Comparison of ENCODE assay signal across 8 cellular contexts in the genomic region with DNA sequence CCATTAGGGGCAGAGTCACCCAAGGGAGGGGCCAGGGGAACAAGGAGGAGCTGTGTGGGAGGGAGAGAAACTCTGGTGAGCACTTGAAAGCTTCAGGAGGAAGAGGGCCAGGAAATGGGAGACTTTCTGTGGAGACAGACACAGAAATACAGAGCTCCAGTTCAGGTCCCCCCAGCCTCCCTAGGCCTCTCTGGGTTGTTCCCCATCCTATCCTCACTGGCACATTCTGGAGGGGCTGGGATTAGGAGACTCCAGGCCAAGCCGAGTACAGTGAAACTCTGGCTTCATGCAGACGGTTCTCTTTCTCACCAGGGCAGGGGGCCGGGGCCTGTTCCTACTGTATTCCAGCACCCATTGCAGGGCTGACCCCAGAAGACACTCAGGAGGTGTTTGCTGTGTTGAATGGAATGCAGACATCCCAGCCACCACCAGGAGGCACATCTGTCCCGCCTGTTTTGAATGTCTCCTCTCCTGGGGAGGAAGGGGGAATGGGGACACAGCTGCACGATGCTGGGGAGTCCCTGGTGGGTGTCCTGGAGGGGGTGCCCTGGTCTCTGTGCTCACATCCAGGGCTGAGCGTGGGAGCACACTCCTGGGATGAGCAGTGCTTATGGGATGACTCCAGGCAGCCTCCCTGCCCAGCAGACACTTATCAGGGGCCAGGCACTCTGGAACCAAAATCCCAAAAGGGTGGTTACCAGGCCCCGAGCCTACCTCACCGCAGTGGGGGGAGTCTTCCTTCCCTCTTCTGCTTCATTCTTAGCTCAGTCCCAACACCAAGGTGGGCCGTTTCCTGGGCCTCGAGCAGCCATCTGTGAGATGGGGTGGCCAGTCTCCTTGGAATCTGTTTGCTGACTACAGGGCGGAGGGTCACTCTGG. TPM values are rescaled to one million over a fixed set of nuclear protein-coding genes. Genes with fewer than 3 reads are reported as not detected.
A peak's percentile ranks its signal among the peaks of the same experiment; 100 is the strongest.
DNase-seq lines count a peak whose midpoint lies in the region; ATAC-seq and TF ChIP-seq lines count a peak whose summit lies in the region.

No MANE protein-coding gene starts in this region.

- H3K4me3 Mint-ChIP-seq in stimulated activated naive CD8-positive, alpha-beta T cell treated with anti-CD3 and anti-CD28 coated beads, Interleukin-15, amount 100 ng/mL, for 72 hours = no peak overlapping the region
- no peak overlapping the region for H3K4me3 Mint-ChIP-seq in activated T-cell treated with anti-CD3 and anti-CD28 coated beads, Interleukin-2, amount 50 U/mL, for 24 hours

- H3K4me3 ChIP-seq in WERI-Rb-1 (ENCODE audit: low read depth, low read length) = no peak overlapping the region
- no peak overlapping the region for H3K4me3 ChIP-seq in upper lobe of right lung

- H3K27ac ChIP-seq in WERI-Rb-1 (no peak overlapping the region), upper lobe of right lung (no peak overlapping the region)

- H3K27me3 Mint-ChIP-seq in stimulated activated naive CD8-positive, alpha-beta T cell treated with anti-CD3 and anti-CD28 coated beads, Interleukin-15, amount 100 ng/mL, for 72 hours = peaks cover 8% of the 10 kb centered on the region
- H3K27me3 Mint-ChIP-seq in activated T-cell treated with anti-CD3 and anti-CD28 coated beads, Interleukin-2, amount 50 U/mL, for 24 hours = peaks cover 12% of the 10 kb centered on the region

- H3K4me1 Mint-ChIP-seq in stimulated activated naive CD8-positive, alpha-beta T cell treated with anti-CD3 and anti-CD28 coated beads, Interleukin-15, amount 100 ng/mL, for 72 hours = no peaks in the 10 kb centered on the region
- H3K4me1 Mint-ChIP-seq in activated T-cell treated with anti-CD3 and anti-CD28 coated beads, Interleukin-2, amount 50 U/mL, for 24 hours (ENCODE audit: low read depth) = no peaks in the 10 kb centered on the region

- H3K36me3 ChIP-seq in WERI-Rb-1 (no peaks in the 10 kb centered on the region), upper lobe of right lung (no peaks in the 10 kb centered on the region)

- no peak overlapping the region for H3K27ac Mint-ChIP-seq in stimulated activated naive CD8-positive, alpha-beta T cell treated with anti-CD3 and anti-CD28 coated beads, Interleukin-15, amount 100 ng/mL, for 72 hours
- no peak overlapping the region for H3K27ac Mint-ChIP-seq in activated T-cell treated with anti-CD3 and anti-CD28 coated beads, Interleukin-2, amount 50 U/mL, for 24 hours

- H3K9me3 Mint-ChIP-seq in stimulated activated naive CD8-positive, alpha-beta T cell treated with anti-CD3 and anti-CD28 coated beads, Interleukin-15, amount 100 ng/mL, for 72 hours = no peaks in the 10 kb centered on the region
- no peaks in the 10 kb centered on the region for H3K9me3 Mint-ChIP-seq in activated T-cell treated with anti-CD3 and anti-CD28 coated beads, Interleukin-2, amount 50 U/mL, for 24 hours

- DNase-seq in stimulated activated naive CD8-positive, alpha-beta T cell treated with anti-CD3 and anti-CD28 coated beads, Interleukin-15, amount 100 ng/mL, for 72 hours = no peak
- no peak for DNase-seq in stimulated activated naive CD8-positive, alpha-beta T cell treated with anti-CD3 and anti-CD28 coated beads, Interleukin-15, Interleukin-2, amounts not matched to agents 100 U/mL and 50 U/mL, for 24 hours
- no peak for DNase-seq in WERI-Rb-1
- DNase-seq in left ventricle myocardium superior = no peak
- DNase-seq in upper lobe of right lung = peak; percentile 60
- no peak for DNase-seq in activated T-cell treated with anti-CD3 and anti-CD28 coated beads, Interleukin-2, amount 50 U/mL, for 24 hours
- DNase-seq in activated CD8-positive, alpha-beta memory T cell treated with anti-CD3 and anti-CD28 coated beads for 24 hours = no peak

- H3K4me1 ChIP-seq in upper lobe of right lung = no peaks in the 10 kb centered on the region

- intact Hi-C loops in left ventricle myocardium superior (cut with micrococcal nuclease) (no loop called here), upper lobe of right lung (cut with DNase I) (no loop called here)

- H3K9me3 ChIP-seq in WERI-Rb-1 (ENCODE audit: severe bottlenecking) = no peaks in the 10 kb centered on the region
- no peaks in the 10 kb centered on the region for H3K9me3 ChIP-seq in upper lobe of right lung

- ATAC-seq in stimulated activated naive CD8-positive, alpha-beta T cell treated with anti-CD3 and anti-CD28 coated beads, Interleukin-15, amount 100 ng/mL, for 72 hours = peak; percentile 22
- no peak for ATAC-seq in stimulated activated naive CD8-positive, alpha-beta T cell treated with anti-CD3 and anti-CD28 coated beads, Interleukin-15, Interleukin-2, amounts not matched to agents 100 U/mL and 50 U/mL, for 24 hours
- ATAC-seq in left ventricle myocardium superior = peak; percentile 7
- peak; percentile 47 for ATAC-seq in upper lobe of right lung
- no peak for ATAC-seq in GM21825 (IDR thresholded peaks at IDR 0.05; ENCODE audit: unreplicated experiment)

- peaks cover 94% of the 10 kb centered on the region for H3K27me3 ChIP-seq in WERI-Rb-1 (ENCODE audit: insufficient read depth, low read depth, severe bottlenecking)
- peaks cover 10% of the 10 kb centered on the region for H3K27me3 ChIP-seq in upper lobe of right lung

- TF ChIP-seq CTCF in WERI-Rb-1 (IDR thresholded peaks at IDR 0.05; ENCODE audit: low read depth, low read length) (peak; percentile 58), upper lobe of right lung (IDR thresholded peaks at IDR 0.05) (peak; percentile 43)

- no peaks in the 10 kb centered on the region for H3K36me3 Mint-ChIP-seq in activated T-cell treated with anti-CD3 and anti-CD28 coated beads, Interleukin-2, amount 50 U/mL, for 24 hours (ENCODE audit: low read depth)

RNA-seq across cellular contexts. Expression of gene KRT84, which starts 5.5 kb away (rescaled TPM):
- total RNA-seq in left ventricle myocardium superior (not detected), upper lobe of right lung (not detected)

RNA-seq across cellular contexts. Expression of gene KRT82, which starts 15.2 kb away (rescaled TPM):
- total RNA-seq in left ventricle myocardium superior (not detected), upper lobe of right lung (not detected)

RNA-seq across cellular contexts. Expression of gene KRT85, which starts 23.7 kb away (rescaled TPM):
- total RNA-seq in left ventricle myocardium superior = not detected
- not detected for total RNA-seq in upper lobe of right lung

RNA-seq across cellular contexts. Expression of gene KRT75, which starts 43.2 kb away (rescaled TPM):
- not detected for total RNA-seq in left ventricle myocardium superior
- total RNA-seq in upper lobe of right lung = not detected

Comparison
In these comparisons a context has a peak if more than half of its experiments do, and no peak if none do; other contexts are left out.
1. ATAC-seq: peak in stimulated activated naive CD8-positive, alpha-beta T cell treated with anti-CD3 and anti-CD28 coated beads, Interleukin-15, amount 100 ng/mL, for 72 hours (single experiment), left ventricle myocardium superior (single experiment) and upper lobe of right lung (single experiment); none in stimulated activated naive CD8-positive, alpha-beta T cell treated with anti-CD3 and anti-CD28 coated beads, Interleukin-15, Interleukin-2, amounts not matched to agents 100 U/mL and 50 U/mL, for 24 hours (single experiment) and GM21825 (single experiment).